In genomic region chr4:103498161-103499070, GRCh38 we compare ENCODE assay signal across 9 cellular contexts.
A peak's percentile ranks its signal among the peaks of the same experiment; 100 is the strongest.
DNase-seq lines count a peak whose midpoint lies in the region; ATAC-seq and TF ChIP-seq lines count a peak whose summit lies in the region.
"Had no signal": no experiment of that assay in that cellular context is flagged by ENCODE, and none has a peak within 500 bp of the region (broad histone marks: within the 10 kb centered on the region; RNA-seq: fewer than 3 reads in every experiment).

No MANE protein-coding gene starts in this region.

- no peaks in the 10 kb centered on the region for H3K79me2 ChIP-seq in PC-3 (ENCODE audit: low read length)
- no peaks in the 10 kb centered on the region for H3K79me2 ChIP-seq in neural progenitor cell (ENCODE audit: low read depth)
- H3K79me2 ChIP-seq: parathyroid adenoma had no signal

- H3K36me3 ChIP-seq in PC-3 (ENCODE audit: low read depth, low read length) (no peaks in the 10 kb centered on the region), neural progenitor cell (no peaks in the 10 kb centered on the region)

- H2AFZ ChIP-seq in PC-3 (ENCODE audit: low read length): no peak overlapping the region
- H2AFZ ChIP-seq in neural progenitor cell (replicated peaks): no peak overlapping the region
- H2AFZ ChIP-seq: parathyroid adenoma had no signal

- no TSS peak for BruUV-seq in PC-3 (replicated peaks; lab: Mats Ljungman, UMichigan)

- H3K4me3 ChIP-seq in PC-3 (ENCODE audit: low read length) (no peak overlapping the region), neural progenitor cell (no peak overlapping the region)

- H3K9ac ChIP-seq in PC-3 (ENCODE audit: low read length) (no peak overlapping the region), neural progenitor cell (no peak overlapping the region)
- H3K9ac ChIP-seq: parathyroid adenoma had no signal

- H3K36me3 Mint-ChIP-seq in neural progenitor cell: no peaks in the 10 kb centered on the region

- H3K4me1 ChIP-seq in PC-3 (ENCODE audit: insufficient read depth, low read length): peaks cover 21% of the 10 kb centered on the region
- H3K4me1 ChIP-seq in neural progenitor cell: no peaks in the 10 kb centered on the region
- H3K4me1 ChIP-seq: parathyroid adenoma had no signal

- H4K20me1 ChIP-seq in PC-3 (ENCODE audit: low read length): no peaks in the 10 kb centered on the region
- no peaks in the 10 kb centered on the region for H4K20me1 ChIP-seq in neural progenitor cell (ENCODE audit: low read depth)

- ATAC-seq in GM18909 (IDR thresholded peaks at IDR 0.05; ENCODE audit: poor library complexity, unreplicated experiment): peak; percentile 92
- ATAC-seq in HG02623 (IDR thresholded peaks at IDR 0.05; ENCODE audit: unreplicated experiment): peak; percentile 86
- ATAC-seq in PC-3: no peak; the same call in 1 of the 2 replicates

- H3K9me3 ChIP-seq in PC-3 (ENCODE audit: low read length): no peaks in the 10 kb centered on the region
- no peaks in the 10 kb centered on the region for H3K9me3 ChIP-seq in neural progenitor cell (ENCODE audit: low read depth)

- CTCF ChIA-PET in PC-3 (lab: Charles Lee): no interaction called here

- DNase-seq in PC-3: peak; percentile 14
- DNase-seq in non-pigmented ciliary epithelial cell (ENCODE audit: low read depth): peak; percentile 64
- DNase-seq in cardiac septum (ENCODE audit: low spot score): no peak
- no peak for DNase-seq in NCI-H1048 (lab: John Stamatoyannopoulos, UW)
- no peak for DNase-seq in neural progenitor cell (ENCODE audit: low spot score)
- no peak for DNase-seq in 8988T

- no peaks in the 10 kb centered on the region for H3K9me2 ChIP-seq in PC-3 (replicated peaks; ENCODE audit: low read length)

- POLR2A ChIA-PET in PC-3 (lab: Charles Lee; ENCODE audit: unreplicated experiment): no interaction called here

- H3K4me2 ChIP-seq in PC-3 (ENCODE audit: low read length) (0 out of 2 replicates have a peak overlapping the region, but pooled peaks have one; percentile 5), neural progenitor cell (no peak overlapping the region)

- no peaks in the 10 kb centered on the region for H3K4me1 Mint-ChIP-seq in neural progenitor cell

- intact Hi-C loops in PC-3 (cut with micrococcal nuclease): no loop called here
- intact Hi-C loops in cardiac septum (cut with DNase I): no loop called here

- no peaks in the 10 kb centered on the region for H3K27me3 Mint-ChIP-seq in neural progenitor cell (ENCODE audit: insufficient read depth, low read depth)

- no peak overlapping the region for H3K27ac ChIP-seq in PC-3 (ENCODE audit: low read length)
- no peak overlapping the region for H3K27ac ChIP-seq in neural progenitor cell
- H3K27ac ChIP-seq: parathyroid adenoma had no signal

- TF ChIP-seq CTCF in PC-3 (conservative IDR thresholded peaks at IDR 0.05; ENCODE audit: low read depth, low read length) (no peak), neural progenitor cell (IDR thresholded peaks at IDR 0.05) (no peak)

- peaks cover 3% of the 10 kb centered on the region for H3K9me3 Mint-ChIP-seq in neural progenitor cell

- H3F3A ChIP-seq in PC-3 (ENCODE audit: low read length, unreplicated experiment) (no peaks in the 10 kb centered on the region), neural progenitor cell (ENCODE audit: low read depth) (no peaks in the 10 kb centered on the region)

- no peaks in the 10 kb centered on the region for H3K27me3 ChIP-seq in PC-3 (ENCODE audit: low read length)
- H3K27me3 ChIP-seq in neural progenitor cell: no peaks in the 10 kb centered on the region

- H3K27ac Mint-ChIP-seq in neural progenitor cell: no peak overlapping the region

- H3K4me3 Mint-ChIP-seq in neural progenitor cell: no peak overlapping the region

Comparison
In these comparisons a context has a peak if more than half of its experiments do, and no peak if none do; other contexts are left out.
1. DNase-seq: peak in PC-3 (single experiment) and non-pigmented ciliary epithelial cell (single experiment); none in cardiac septum (single experiment), NCI-H1048 (single experiment), neural progenitor cell (single experiment) and 8988T (single experiment).